ENCODE assay signal across 8 cellular contexts in the genomic region with DNA sequence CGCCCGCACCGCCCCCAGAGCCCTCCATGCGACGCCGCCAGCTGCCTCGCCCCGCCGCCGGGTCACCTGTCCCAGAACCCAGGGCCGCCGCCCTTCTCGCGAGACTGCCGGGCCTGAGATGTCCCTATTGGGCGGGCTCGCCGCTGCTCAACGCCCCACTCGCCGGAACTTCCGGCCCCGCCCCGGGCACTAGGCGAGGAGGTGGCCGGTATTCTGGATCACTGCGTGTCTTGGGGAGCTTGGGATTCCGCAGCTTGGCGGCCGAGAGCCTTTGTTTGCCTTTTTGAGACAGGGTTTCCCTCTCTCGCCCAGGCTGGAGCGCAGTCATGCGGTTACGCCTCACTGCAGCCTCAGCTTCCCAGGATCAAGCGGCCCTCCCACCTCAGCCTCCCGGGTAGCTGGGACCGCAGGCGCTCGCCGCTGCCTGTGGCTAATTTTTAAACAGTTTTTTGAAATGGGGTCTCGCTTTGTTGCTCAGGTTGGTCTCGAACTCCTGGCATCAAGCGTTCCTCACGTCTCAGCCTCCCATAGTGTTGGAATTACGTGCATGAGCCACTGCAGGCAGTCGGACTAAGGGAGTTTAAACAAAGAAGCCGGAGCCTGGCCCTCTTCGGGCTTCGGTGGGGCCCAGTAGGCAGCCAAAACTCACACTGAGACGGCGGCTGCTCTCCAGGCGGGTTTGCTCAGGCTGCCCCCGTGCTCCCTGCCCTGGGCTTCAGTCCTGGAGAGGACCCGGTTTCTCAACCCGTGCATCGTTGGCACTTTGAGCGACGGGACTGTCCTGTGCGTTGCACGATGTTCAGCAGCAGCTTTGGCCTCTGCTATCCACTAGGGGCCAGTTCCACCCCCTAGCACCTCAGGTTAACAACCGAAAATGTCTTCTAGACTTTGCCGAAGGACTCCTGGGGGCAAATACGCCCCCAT. TPM values are rescaled to one million over a fixed set of nuclear protein-coding genes. Genes with fewer than 3 reads are reported as not detected.
DNase-seq lines count a peak whose midpoint lies in the region; ATAC-seq and TF ChIP-seq lines count a peak whose summit lies in the region.

TSS of gene SLC15A4 (minus strand) at position 43 of the 924 bp plus-strand sequence. CDS start at position 28, 15 bp downstream.

- intact Hi-C loops in spleen (cut with DNase I; ENCODE audit: low total_unique reads): no loop called here

- DNase-seq in AG10803 (ENCODE audit: low read depth) (peak; percentile 88), NCI-H345 (lab: John Stamatoyannopoulos, UW) (peak; percentile 96), caudate nucleus (lab: John Stamatoyannopoulos, UW) (peak; percentile 31 to 97 (median 92)), inferior parietal cortex (ENCODE audit: extremely low spot score) (peak; percentile 93), spleen (peak; percentile 99)
- DNase-seq in activated CD4-positive, CD25-positive, alpha-beta regulatory T cell (lab: John Stamatoyannopoulos, UW): peak; percentile 78 to 90 (median 84)

- ATAC-seq in GM19025 (IDR thresholded peaks at IDR 0.05; ENCODE audit: low read depth, unreplicated experiment): peak; percentile 73
- ATAC-seq in HG03280 (IDR thresholded peaks at IDR 0.05; ENCODE audit: unreplicated experiment): peak; percentile 80

- peak; percentile 72 to 89 (median 78) for TF ChIP-seq POLR2A in spleen (IDR thresholded peaks at IDR 0.05)

- H3K27me3 ChIP-seq in spleen (replicated peaks in 1 of 7): no peaks in the 10 kb centered on the region

- WGBS in spleen, 5 donors: 5 to 9% (median 7%) methylated on average over 59 to 63 of the region's 63 CpGs

- H3K9me3 ChIP-seq in spleen: no peaks in the 10 kb centered on the region

- TF ChIP-seq CTCF in AG10803 (conservative IDR thresholded peaks at IDR 0.05; ENCODE audit: low read length) (peak; percentile 22), spleen (IDR thresholded peaks at IDR 0.05 in 8 of 11, conservative IDR thresholded peaks at IDR 0.05 in 3 of 11) (peak in 4 of 11 experiments; percentile 15 to 42 (median 25))

- peak within 1 kb of the TSS; percentile 79 for H3K27ac ChIP-seq in caudate nucleus (ENCODE audit: low read depth, low read length)
- H3K27ac ChIP-seq in spleen: peak within 1 kb of the TSS; percentile 84 to 98 (median 93)

- H3K4me1 ChIP-seq in spleen: peaks cover 24 to 68% (median 54%) of the 10 kb centered on the region in 6 donors

- peaks cover 0 to 21% (median 0%) of the 10 kb centered on the region in 6 donors for H3K36me3 ChIP-seq in spleen

- H3K4me3 ChIP-seq in AG10803 (ENCODE audit: low read length) (peak within 1 kb of the TSS; percentile 78), spleen (peak within 1 kb of the TSS; percentile 68 to 97 (median 84))

RNA-seq across cellular contexts. Expression of gene SLC15A4, which starts in this region (rescaled TPM):
- 10 to 100 TPM; 37.8 to 92.4 (median 49.0) TPM for total RNA-seq in spleen
- 10 to 100 TPM; 19.0 to 22.7 (median 21.6) TPM for polyA plus RNA-seq in spleen

Comparison
In these comparisons a context has a peak if more than half of its experiments do, and no peak if none do; other contexts are left out.
1. Peak in every context shown above with its lines: DNase-seq, ATAC-seq, H3K4me3 ChIP-seq and H3K27ac ChIP-seq.